ENCODE assay signal across 1 cellular context in the genomic region with DNA sequence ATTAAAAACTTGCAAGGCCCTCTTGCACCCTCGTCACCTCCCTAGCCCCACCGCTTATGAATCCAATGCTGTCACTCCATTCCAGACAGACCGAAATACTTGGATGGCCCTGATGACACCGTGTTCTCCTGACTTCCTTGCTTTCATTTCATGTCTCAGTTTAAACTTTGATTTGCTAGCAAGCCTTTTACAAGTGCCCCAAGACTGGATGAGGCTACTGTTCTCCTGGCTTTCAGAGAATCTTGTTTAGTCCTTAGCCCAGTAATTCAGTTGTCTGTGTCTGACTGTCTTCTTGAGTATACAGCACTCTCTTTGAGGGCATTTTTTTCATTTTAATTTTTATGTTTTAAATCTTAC.
TF ChIP-seq lines count a peak whose summit lies in the region.

No MANE protein-coding gene starts in this region.

TF ChIP-seq in endothelial cell of umbilical vein, 7 proteins besides CTCF, POLR2A, EP300 and RAD21 (continued from another document):
- TF ChIP-seq, protein P1, sequence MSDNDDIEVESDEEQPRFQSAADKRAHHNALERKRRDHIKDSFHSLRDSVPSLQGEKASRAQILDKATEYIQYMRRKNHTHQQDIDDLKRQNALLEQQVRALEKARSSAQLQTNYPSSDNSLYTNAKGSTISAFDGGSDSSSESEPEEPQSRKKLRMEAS (IDR thresholded peaks at IDR 0.05; ENCODE audit: insufficient read depth, insufficient read length), result no peak
- TF ChIP-seq MYC (IDR thresholded peaks at IDR 0.05; ENCODE audit: low read depth, low read length) (no peak), EZH2 (IDR thresholded peaks at IDR 0.05; ENCODE audit: borderline replicate concordance, low read depth, low read length, severe bottlenecking) (no peak), JUN (IDR thresholded peaks at IDR 0.05; ENCODE audit: borderline replicate concordance, insufficient read depth, insufficient read length, low read depth) (no peak)
